Comparison of ENCODE assay signal across 8 cellular contexts in genomic region chr2:241315879-241316700, GRCh38. TPM values are rescaled to one million over a fixed set of nuclear protein-coding genes. Genes with fewer than 3 reads are reported as not detected.
DNase-seq lines count a peak whose midpoint lies in the region; ATAC-seq and TF ChIP-seq lines count a peak whose summit lies in the region.

Gene SEPTIN2, plus strand, starts transcription at chr2:241315925. Its CDS starts 8,308 bp downstream, at chr2:241324233.

- peak within 1 kb of the TSS; percentile 95 for H3K4me3 ChIP-seq in HUES64 (ENCODE audit: low read length)

- H3K9ac ChIP-seq in HUES64 (ENCODE audit: low read depth, low read length) = peak within 1 kb of the TSS; percentile 100

- peaks cover 38% of the 10 kb centered on the region for H3K4me1 ChIP-seq in HUES64 (ENCODE audit: insufficient read depth, low read length)

- H3K27me3 Mint-ChIP-seq in MCF 10A (ENCODE audit: insufficient read depth, unreplicated experiment) = no peaks in the 10 kb centered on the region

- DNase-seq in GDM1 (lab: John Stamatoyannopoulos, UW) (peak; percentile 78), MCF 10A (ENCODE audit: unreplicated experiment) (peak; percentile 55), iris pigment epithelial cell (ENCODE audit: low read depth) (peak; percentile 54), NCI-H1930 (lab: John Stamatoyannopoulos, UW) (no peak)
- DNase-seq in stimulated activated CD4-positive, alpha-beta T cell treated with anti-CD3 and anti-CD28 coated beads, Interleukin-15, amount 100 ng/mL, for 24 hours = peak; percentile 78

- intact Hi-C loops in T-helper 2 cell treated with Interferon-gamma antibody and Interleukin-4, amounts not matched to agents 100 ng/mL and 5 ng/mL, for 36 hours (cut with micrococcal nuclease) = loop anchor here (1.0 to 2.0 kb wide), 10 partner anchors 40 to 750 kb away; partner anchors contain the start of genes D2HGDH, DTYMK, FARP2 and ING5
- intact Hi-C loops in MCF 10A (cut with micrococcal nuclease) = loop anchor here (2.0 kb wide), 2 partner anchors 23 to 43 kb away; no protein-coding TSS in a partner anchor

- H3K9me3 Mint-ChIP-seq in MCF 10A (ENCODE audit: unreplicated experiment) = no peaks in the 10 kb centered on the region

- no peaks in the 10 kb centered on the region for H3K27me3 ChIP-seq in HUES64 (ENCODE audit: insufficient read depth, low read length)

- H3K27ac ChIP-seq in HUES64 (ENCODE audit: low read depth, low read length) = peak within 1 kb of the TSS; percentile 99

- WGBS in HUES64 = under 1% methylated on average over 76 of the region's 76 CpGs

- no peak for TF ChIP-seq CTCF in MCF 10A (IDR thresholded peaks at IDR 0.05; ENCODE audit: unreplicated experiment)

- peak within 1 kb of the TSS; percentile 100 for H3K27ac Mint-ChIP-seq in MCF 10A (ENCODE audit: low read depth, unreplicated experiment)

- H3K4me1 Mint-ChIP-seq in MCF 10A (ENCODE audit: insufficient read depth, unreplicated experiment) = peaks cover 39% of the 10 kb centered on the region

- no TSS peak for BruUV-seq in MCF 10A (replicated peaks; lab: Mats Ljungman, UMichigan)

- peaks cover 38% of the 10 kb centered on the region for H3K36me3 Mint-ChIP-seq in MCF 10A (ENCODE audit: insufficient read depth, unreplicated experiment)

- H3K36me3 ChIP-seq in HUES64 (ENCODE audit: insufficient read depth, low read length) = peaks cover 19% of the 10 kb centered on the region; the same call in 1 of the 2 replicates

- H3K4me3 Mint-ChIP-seq in MCF 10A (ENCODE audit: unreplicated experiment) = peak within 1 kb of the TSS; percentile 98

- H3K9me3 ChIP-seq in HUES64 (ENCODE audit: insufficient read depth, low read depth, low read length) = no peaks in the 10 kb centered on the region

- POLR2A ChIA-PET in MCF 10A (lab: Yijun Ruan, JAX) = interaction anchor here (0.6 to 13.7 kb wide), 12 partner anchors 12 to 1022 kb away, joined by 3 to 263 read pairs (median 6); partner anchors contain the start of genes CAPN10, FARP2 and MTERF4

- CTCF ChIA-PET in MCF 10A (lab: Yijun Ruan, JAX) = interaction anchor here (0.6 to 1.2 kb wide), 6 partner anchors 10 to 419 kb away, joined by 3 to 6 read pairs (median 3); partner anchors contain the start of gene PPP1R7

- ATAC-seq in GM21528 (IDR thresholded peaks at IDR 0.05; ENCODE audit: low FRiP score, unreplicated experiment) = peak; percentile 43

RNA-seq across cellular contexts. Expression of gene SEPTIN2, which starts in this region (rescaled TPM):
- 303 TPM for polyA plus RNA-seq in HUES64 (2013, experiment 1 of 2)
- polyA plus RNA-seq in HUES64 (2013, experiment 2 of 2) = 319 TPM
- total RNA-seq in T-helper 2 cell treated with Interferon-gamma antibody and Interleukin-4, amounts not matched to agents 100 ng/mL and 5 ng/mL, for 36 hours = 202 and 204 TPM in 2 replicates
- total RNA-seq in MCF 10A (2022) = 254 and 271 TPM in 2 replicates

Comparison
In these comparisons a context has a peak if more than half of its experiments do, and no peak if none do; other contexts are left out.
1. DNase-seq: peak in GDM1 (single experiment), MCF 10A (single experiment), iris pigment epithelial cell (single experiment) and stimulated activated CD4-positive, alpha-beta T cell treated with anti-CD3 and anti-CD28 coated beads, Interleukin-15, amount 100 ng/mL, for 24 hours (single experiment); none in NCI-H1930 (0 of 2).